In genomic region chr10:29022513-29022912, GRCh38 we compare ENCODE assay signal across 22 cellular contexts.
DNase-seq lines count a peak whose midpoint lies in the region.
"Had no signal": no experiment of that assay in that cellular context is flagged by ENCODE, and none has a peak within 500 bp of the region (broad histone marks: within the 10 kb centered on the region; RNA-seq: fewer than 3 reads in every experiment).

No MANE protein-coding gene starts in this region.

- peaks cover 2% of the 10 kb centered on the region for H3K9me3 ChIP-seq in mesodermal cell (ENCODE audit: control insufficient read depth, low read length)
- H3K9me3 ChIP-seq: prostate gland, transverse colon had no signal

- no peaks in the 10 kb centered on the region for H3K27me3 ChIP-seq in H7 (ENCODE audit: control insufficient read depth, insufficient read depth, low read length)
- H3K27me3 ChIP-seq: transverse colon had no signal

- 86% methylated on average over 6 to 8 of the region's 9 CpGs for WGBS in mesodermal cell (ENCODE audit: insufficient coverage in 2 of 2), 2 experiments

- DNase-seq in DMS53 (lab: John Stamatoyannopoulos, UW) (peak; percentile 89), H7 (peak; percentile 7), SK-N-DZ (ENCODE audit: low spot score) (peak; percentile 90), posterior cingulate gyrus (no peak), pons (ENCODE audit: low spot score) (no peak)
- no peak for DNase-seq in stimulated activated CD4-positive, alpha-beta T cell treated with anti-CD3 and anti-CD28 coated beads, Interleukin-2, amount 100 ng/mL, for 24 hours
- DNase-seq: activated CD4-positive, alpha-beta T cell treated with anti-CD3 and anti-CD28 coated beads, Interleukin-2, amount 50 U/mL, for 48 hours; activated CD4-positive, CD25-positive, alpha-beta regulatory T cell; activated CD8-positive, alpha-beta memory T cell treated with anti-CD3 and anti-CD28 coated beads, Interleukin-2, amount 50 U/mL, for 4 hours; anterior cingulate cortex; CD8-positive, alpha-beta memory T cell; DND-41; KG1; NCI-H1694 treated with DMSO at 0.1 percent for 48 hours; NCI-H2171 treated with DMSO at 0.1 percent for 48 hours; NCI-H526 treated with DMSO at 0.1 percent for 48 hours; T-helper 9 cell; transverse colon had no signal

- intact Hi-C loops in posterior cingulate gyrus (cut with DNase I), result no loop called here

- peak overlapping the region; percentile 49 for H3K27ac ChIP-seq in mesodermal cell (ENCODE audit: low read depth, low read length, severe bottlenecking)
- H3K27ac ChIP-seq: prostate gland, RWPE1, transverse colon had no signal

- peaks cover 24% of the 10 kb centered on the region for H3K4me1 ChIP-seq in mesodermal cell (ENCODE audit: control insufficient read depth, insufficient read depth, low read length, poor library complexity, severe bottlenecking)
- H3K4me1 ChIP-seq: prostate gland, transverse colon had no signal

- no peak overlapping the region for H3K4me3 ChIP-seq in H7 (ENCODE audit: insufficient read depth, low read depth, low read length)
- H3K4me3 ChIP-seq in mesodermal cell (ENCODE audit: extremely low read depth, insufficient read depth, low read length, poor library complexity, severe bottlenecking), result no peak overlapping the region
- H3K4me3 ChIP-seq: GM12878, prostate gland, transverse colon had no signal

- H3K36me3 ChIP-seq in H7 (replicated peaks; ENCODE audit: control insufficient read depth, insufficient read depth, low read length), result no peaks in the 10 kb centered on the region
- H3K36me3 ChIP-seq in mesodermal cell (ENCODE audit: control insufficient read depth, insufficient read depth, low read length), result no peaks in the 10 kb centered on the region
- H3K36me3 ChIP-seq: prostate gland, transverse colon had no signal

Comparison
In these comparisons a context has a peak if more than half of its experiments do, and no peak if none do; other contexts are left out.
1. DNase-seq: peak in DMS53 (single experiment), H7 (single experiment) and SK-N-DZ (single experiment); none in stimulated activated CD4-positive, alpha-beta T cell treated with anti-CD3 and anti-CD28 coated beads, Interleukin-2, amount 100 ng/mL, for 24 hours (0 of 2), posterior cingulate gyrus (0 of 10) and pons (single experiment).